In genomic region chr10:30671011-30671616, GRCh38 we compare ENCODE assay signal across 8 cellular contexts. TPM values are rescaled to one million over a fixed set of nuclear protein-coding genes. Genes with fewer than 3 reads are reported as not detected.
DNase-seq lines count a peak whose midpoint lies in the region; ATAC-seq, FAIRE-seq and TF ChIP-seq lines count a peak whose summit lies in the region.

No MANE protein-coding gene starts in this region.

- POLR2A ChIA-PET in A549 (lab: Yijun Ruan, JAX): no interaction called here
- POLR2A ChIA-PET in MCF 10A (lab: Yijun Ruan, JAX): interaction anchor here (0.7 to 1.5 kb wide), 3 partner anchors 11 to 32 kb away, joined by 3 to 6 read pairs (median 5); no protein-coding TSS in a partner anchor

- no peaks in the 10 kb centered on the region for H3K36me3 Mint-ChIP-seq in MCF 10A (ENCODE audit: insufficient read depth, unreplicated experiment)

- BruUV-seq in MCF 10A (replicated peaks; lab: Mats Ljungman, UMichigan): no TSS peak

- CTCF ChIA-PET in A549 (lab: Yijun Ruan, JAX): interaction anchor here (0.5 to 3.9 kb wide), 29 partner anchors 9 to 1698 kb away, joined by 3 to 35 read pairs (median 4); no protein-coding TSS in a partner anchor
- CTCF ChIA-PET in MCF 10A (lab: Yijun Ruan, JAX): interaction anchor here (0.5 to 1.9 kb wide), 14 partner anchors 8 to 1140 kb away, joined by 3 to 7 read pairs (median 4); no protein-coding TSS in a partner anchor

- H3K4me3 Mint-ChIP-seq in MCF 10A (ENCODE audit: unreplicated experiment): peak overlapping the region; percentile 36

- intact Hi-C loops in MCF 10A (cut with micrococcal nuclease): no loop called here

- H3K9ac ChIP-seq in KMS-11: peak overlapping the region; percentile 4; the same call in 1 of the 2 replicates

- ATAC-seq in A549: peak; percentile 81 to 93
- ATAC-seq in stimulated activated naive CD8-positive, alpha-beta T cell treated with anti-CD3 and anti-CD28 coated beads, Interleukin-15, Interleukin-2, amounts not matched to agents 100 U/mL and 50 U/mL, for 24 hours: peak; percentile 43
- no peak for ATAC-seq in GM19397 (IDR thresholded peaks at IDR 0.05; ENCODE audit: unreplicated experiment)

- no peaks in the 10 kb centered on the region for H3K4me1 Mint-ChIP-seq in MCF 10A (ENCODE audit: insufficient read depth, unreplicated experiment)

- H3K27me3 Mint-ChIP-seq in MCF 10A (ENCODE audit: insufficient read depth, unreplicated experiment): no peaks in the 10 kb centered on the region

- H3K27ac ChIP-seq in A549 (0 out of 6 replicates have a peak overlapping the region, but pooled peaks of 1 of the 2 experiments have one; percentile 1), KMS-11 (no peak overlapping the region), Peyer's patch (no peak overlapping the region)

- WGBS in A549 (ENCODE audit: missing lambda C conversion rate): 36% methylated on average over 11 of the region's 11 CpGs

- H2AFZ ChIP-seq in KMS-11 (ENCODE audit: low read depth): peak overlapping the region; percentile 71

- no peaks in the 10 kb centered on the region for H3K79me2 ChIP-seq in KMS-11 (ENCODE audit: insufficient read depth, low read depth)

- no peak for TF ChIP-seq EP300 in A549 (IDR thresholded peaks at IDR 0.05)

- no peak for FAIRE-seq in A549 (lab: Jason Lieb, UNC)

- H3K27me3 ChIP-seq in KMS-11 (ENCODE audit: insufficient read depth, low read depth): no peaks in the 10 kb centered on the region
- H3K27me3 ChIP-seq in Peyer's patch: no peaks in the 10 kb centered on the region

- no peak overlapping the region for H3K27ac Mint-ChIP-seq in MCF 10A (ENCODE audit: low read depth, unreplicated experiment)

- H3K4me1 ChIP-seq in A549: 0 out of 3 replicates have a peak, but pooled peaks cover 5% of the 10 kb centered on the region
- H3K4me1 ChIP-seq in KMS-11 (ENCODE audit: low read depth, poor library complexity, severe bottlenecking): peaks cover 14% of the 10 kb centered on the region
- H3K4me1 ChIP-seq in Peyer's patch: no peaks in the 10 kb centered on the region

- no peaks in the 10 kb centered on the region for H3K9me3 Mint-ChIP-seq in MCF 10A (ENCODE audit: unreplicated experiment)

- H3K36me3 ChIP-seq in KMS-11 (ENCODE audit: insufficient read depth) (no peaks in the 10 kb centered on the region), Peyer's patch (no peaks in the 10 kb centered on the region)

- no peak overlapping the region for H3K4me3 ChIP-seq in A549
- H3K4me3 ChIP-seq in KMS-11 (IDR thresholded peaks at IDR 0.05; ENCODE audit: insufficient read depth, low read depth, low read length): no peak overlapping the region
- peak overlapping the region in 2 of 4 donors; percentile 9 for H3K4me3 ChIP-seq in Peyer's patch

- H3K4me2 ChIP-seq in A549: peak overlapping the region; percentile 70
- H3K4me2 ChIP-seq in KMS-11: peak overlapping the region; percentile 46

- peak; percentile 69 to 77 for TF ChIP-seq RAD21 in A549 (conservative IDR thresholded peaks at IDR 0.05 in 1 of 2, IDR thresholded peaks at IDR 0.05 in 1 of 2)

- no peaks in the 10 kb centered on the region for H4K20me1 ChIP-seq in KMS-11 (ENCODE audit: insufficient read depth)

- H3K9me3 ChIP-seq in A549: no peaks in the 10 kb centered on the region
- H3K9me3 ChIP-seq in Peyer's patch: no peaks in the 10 kb centered on the region

- peak; percentile 33 to 84 for DNase-seq in A549 (ENCODE audit: low read depth in 1 of 2, low spot score in 1 of 2)
- DNase-seq in EL: peak; percentile 79
- DNase-seq in Peyer's patch: peak in 1 of 3 donors; percentile 67
- DNase-seq in MCF 10A (ENCODE audit: unreplicated experiment): peak; percentile 84
- DNase-seq in islet precursor cell: peak; percentile 70
- DNase-seq in stimulated activated naive CD8-positive, alpha-beta T cell treated with anti-CD3 and anti-CD28 coated beads, Interleukin-15, Interleukin-2, amounts not matched to agents 100 U/mL and 50 U/mL, for 24 hours: peak; percentile 33

- peak; percentile 87 for TF ChIP-seq CTCF in A549 (IDR thresholded peaks at IDR 0.05)
- TF ChIP-seq CTCF in KMS-11 (conservative IDR thresholded peaks at IDR 0.05; ENCODE audit: low read depth, low read length): peak; percentile 87
- TF ChIP-seq CTCF in Peyer's patch (IDR thresholded peaks at IDR 0.05): peak; percentile 54 to 78 (median 70)
- peak; percentile 82 for TF ChIP-seq CTCF in MCF 10A (IDR thresholded peaks at IDR 0.05; ENCODE audit: unreplicated experiment)

- TF ChIP-seq POLR2A in A549 (IDR thresholded peaks at IDR 0.05; ENCODE audit: low read length): no peak
- no peak for TF ChIP-seq POLR2A in Peyer's patch (IDR thresholded peaks at IDR 0.05)

TF ChIP-seq in A549, 52 proteins besides CTCF, POLR2A, EP300 and RAD21:
- TF ChIP-seq, protein P1, sequence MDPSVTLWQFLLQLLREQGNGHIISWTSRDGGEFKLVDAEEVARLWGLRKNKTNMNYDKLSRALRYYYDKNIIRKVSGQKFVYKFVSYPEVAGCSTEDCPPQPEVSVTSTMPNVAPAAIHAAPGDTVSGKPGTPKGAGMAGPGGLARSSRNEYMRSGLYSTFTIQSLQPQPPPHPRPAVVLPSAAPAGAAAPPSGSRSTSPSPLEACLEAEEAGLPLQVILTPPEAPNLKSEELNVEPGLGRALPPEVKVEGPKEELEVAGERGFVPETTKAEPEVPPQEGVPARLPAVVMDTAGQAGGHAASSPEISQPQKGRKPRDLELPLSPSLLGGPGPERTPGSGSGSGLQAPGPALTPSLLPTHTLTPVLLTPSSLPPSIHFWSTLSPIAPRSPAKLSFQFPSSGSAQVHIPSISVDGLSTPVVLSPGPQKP (IDR thresholded peaks at IDR 0.05; ENCODE audit: low read depth, low read length): no peak
- peak; percentile 31 for TF ChIP-seq MAFK (IDR thresholded peaks at IDR 0.05; ENCODE audit: partially characterized antibody)
- no peak for TF ChIP-seq HOXA7 (CRISPR knock-in tag; IDR thresholded peaks at IDR 0.05)
- TF ChIP-seq POLR2AphosphoS2 (conservative IDR thresholded peaks at IDR 0.05; ENCODE audit: low read length): no peak
- TF ChIP-seq, protein P2, sequence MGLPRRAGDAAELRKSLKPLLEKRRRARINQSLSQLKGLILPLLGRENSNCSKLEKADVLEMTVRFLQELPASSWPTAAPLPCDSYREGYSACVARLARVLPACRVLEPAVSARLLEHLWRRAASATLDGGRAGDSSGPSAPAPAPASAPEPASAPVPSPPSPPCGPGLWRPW (IDR thresholded peaks at IDR 0.05): no peak
- TF ChIP-seq CBX2 (IDR thresholded peaks at IDR 0.05; ENCODE audit: borderline replicate concordance, low read depth): no peak
- TF ChIP-seq, protein P3, sequence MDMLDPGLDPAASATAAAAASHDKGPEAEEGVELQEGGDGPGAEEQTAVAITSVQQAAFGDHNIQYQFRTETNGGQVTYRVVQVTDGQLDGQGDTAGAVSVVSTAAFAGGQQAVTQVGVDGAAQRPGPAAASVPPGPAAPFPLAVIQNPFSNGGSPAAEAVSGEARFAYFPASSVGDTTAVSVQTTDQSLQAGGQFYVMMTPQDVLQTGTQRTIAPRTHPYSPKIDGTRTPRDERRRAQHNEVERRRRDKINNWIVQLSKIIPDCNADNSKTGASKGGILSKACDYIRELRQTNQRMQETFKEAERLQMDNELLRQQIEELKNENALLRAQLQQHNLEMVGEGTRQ (IDR thresholded peaks at IDR 0.05): no peak
- no peak for TF ChIP-seq FOSB (CRISPR knock-in tag; IDR thresholded peaks at IDR 0.05)
- TF ChIP-seq SMC3 (IDR thresholded peaks at IDR 0.05): peak; percentile 67
- no peak for TF ChIP-seq HDAC2 (IDR thresholded peaks at IDR 0.05)
TF ChIP-seq in A549: peak in this region for 2.

RNA-seq across cellular contexts. Expression of gene LYZL2, which starts 41.6 kb away (rescaled TPM):
- polyA plus RNA-seq in A549 (2011; rRNA removed): not detected in 2 replicates
- not detected in 2 replicates for polyA plus RNA-seq in A549 (2012; cell fraction: cytosol; rRNA removed)
- not detected in 2 replicates for polyA plus RNA-seq in A549 (2012; cell fraction: nucleus; rRNA removed)
- polyA plus RNA-seq in A549 (2017; fragmentation: RNase III; extraction: RNeasy Plus Mini Kit Qiagen cat#74134 plus additional on column Dnase treatment): not detected in 3 replicates
- not detected in 2 replicates for polyA minus RNA-seq in A549 (2011; rRNA and poly(A)+ RNA removed)
- not detected for total RNA-seq in Peyer's patch
- not detected in 2 replicates for total RNA-seq in MCF 10A (2022)
